32 cellular contexts compared by ENCODE assay signal in the genomic region with DNA sequence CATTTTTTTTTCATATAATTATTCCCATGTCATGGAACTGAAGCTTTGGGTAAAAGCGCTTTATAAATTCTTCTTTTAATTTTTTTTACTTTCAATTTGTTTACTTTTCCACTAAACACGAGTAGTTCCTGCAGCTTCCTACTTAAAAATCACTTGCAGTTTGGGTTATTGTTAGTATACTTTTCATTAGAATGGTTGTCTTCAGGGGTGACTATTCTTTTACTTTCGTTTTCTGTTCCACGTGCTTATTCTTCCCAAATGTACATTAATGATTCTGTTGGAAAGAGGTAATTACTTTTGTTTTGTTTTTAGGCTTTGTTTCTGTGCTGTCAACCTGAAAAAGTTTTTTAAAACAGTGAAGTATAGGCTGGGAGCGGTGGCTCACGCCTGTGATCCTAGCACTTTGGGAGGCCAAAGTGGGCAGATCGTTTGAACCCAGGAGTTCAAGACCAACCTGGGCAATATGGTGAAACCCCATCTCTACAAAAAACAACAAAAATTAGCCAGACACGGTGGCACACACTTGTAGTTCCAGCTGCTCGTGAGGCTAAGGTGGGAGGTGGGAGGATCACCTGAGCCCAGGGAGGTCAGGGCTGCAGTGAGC. TPM values are rescaled to one million over a fixed set of nuclear protein-coding genes. Genes with fewer than 3 reads are reported as not detected.
A peak's percentile ranks its signal among the peaks of the same experiment; 100 is the strongest.
DNase-seq lines count a peak whose midpoint lies in the region; ATAC-seq and TF ChIP-seq lines count a peak whose summit lies in the region.
"Had no signal": no experiment of that assay in that cellular context is flagged by ENCODE, and none has a peak within 500 bp of the region (broad histone marks: within the 10 kb centered on the region; RNA-seq: fewer than 3 reads in every experiment).

No MANE protein-coding gene starts in this region.

- H4K20me1 ChIP-seq in OCI-LY3 (ENCODE audit: insufficient read depth, low read length): no peaks in the 10 kb centered on the region

- peaks cover 17% of the 10 kb centered on the region for H3K4me1 Mint-ChIP-seq in activated CD8-positive, alpha-beta memory T cell treated with anti-CD3 and anti-CD28 coated beads, Interleukin-2, amount 10 ng/mL, durations not matched to agents 7 days and 5 days

- peaks cover 34% of the 10 kb centered on the region for H3K27me3 Mint-ChIP-seq in activated CD8-positive, alpha-beta memory T cell treated with anti-CD3 and anti-CD28 coated beads, Interleukin-2, amount 10 ng/mL, durations not matched to agents 7 days and 5 days

- H3K4me3 Mint-ChIP-seq in activated CD8-positive, alpha-beta memory T cell treated with anti-CD3 and anti-CD28 coated beads, Interleukin-2, amount 10 ng/mL, durations not matched to agents 7 days and 5 days: peak overlapping the region; percentile 11
- H3K4me3 Mint-ChIP-seq: activated naive CD4-positive, alpha-beta T cell treated with anti-CD3 and anti-CD28 coated beads for 36 hours; dendritic cell treated with granulocyte-macrophage colony-stimulating factor and Interleukin-4, amounts not matched to agents 40 ng/mL and 50 ng/mL, for 4 days; mesothelial cell of epicardium had no signal

- TF ChIP-seq CTCF in OCI-LY3 (IDR thresholded peaks at IDR 0.05; ENCODE audit: low read depth, low read length): no peak

- H3K9me3 ChIP-seq in OCI-LY3 (ENCODE audit: insufficient read depth, low read length) (no peaks in the 10 kb centered on the region), adipocyte (ENCODE audit: control insufficient read depth, low read length) (no peaks in the 10 kb centered on the region)
- H3K9me3 ChIP-seq: A549, adrenal gland, neutrophil, SJCRH30, uterus had no signal

- H3K9me3 Mint-ChIP-seq in activated CD8-positive, alpha-beta memory T cell treated with anti-CD3 and anti-CD28 coated beads, Interleukin-2, amount 10 ng/mL, durations not matched to agents 7 days and 5 days (ENCODE audit: low read depth): no peaks in the 10 kb centered on the region
- H3K9me3 Mint-ChIP-seq: activated naive CD4-positive, alpha-beta T cell treated with anti-CD3 and anti-CD28 coated beads for 36 hours; CD8-positive, alpha-beta memory T cell; dendritic cell treated with granulocyte-macrophage colony-stimulating factor and Interleukin-4, amounts not matched to agents 40 ng/mL and 50 ng/mL, for 4 days; mesothelial cell of epicardium had no signal

- DNase-seq in activated CD8-positive, alpha-beta memory T cell treated with anti-CD3 and anti-CD28 coated beads, Interleukin-2, amount 10 ng/mL, durations not matched to agents 7 days and 5 days: no peak
- DNase-seq in activated CD8-positive, alpha-beta memory T cell treated with anti-CD3 and anti-CD28 coated beads, Interleukin-2, amount 50 U/mL, for 48 hours: no peak
- DNase-seq in adipocyte (ENCODE audit: low read depth): no peak
- DNase-seq in kidney glomerular epithelial cell (lab: John Stamatoyannopoulos, UW): no peak
- DNase-seq in NCI-H345 treated with DMSO at 0.1 percent for 48 hours (lab: John Stamatoyannopoulos, UW; ENCODE audit: unreplicated experiment): no peak
- DNase-seq in central memory CD4-positive, alpha-beta T cell: no peak
- no peak for DNase-seq in NCI-H2029 treated with DMSO at 0.1 percent for 48 hours (lab: John Stamatoyannopoulos, UW)
- DNase-seq: activated naive CD4-positive, alpha-beta T cell treated with anti-CD3 and anti-CD28 coated beads for 36 hours; adrenal gland; AML-193; CD8-positive, alpha-beta memory T cell; DMS 273 treated with DMSO at 0.1 percent for 48 hours; foreskin keratinocyte; head of caudate nucleus; islet precursor cell; Kasumi-1; left ventricle myocardium superior; NCI-H1048; NCI-H1694; NCI-H524; right cardiac atrium; SJCRH30; stimulated activated CD4-positive, alpha-beta T cell treated with anti-CD3 and anti-CD28 coated beads, Interleukin-1b, Interleukin-23, amount 100 ng/mL, for 48 hours; stimulated activated naive CD4-positive, alpha-beta T cell treated with Interleukin-2 at 50 U/mL for 16 hours; uterus had no signal

- H3K9ac ChIP-seq in OCI-LY3 (ENCODE audit: low read length) (0 out of 2 replicates have a peak overlapping the region, but pooled peaks have one; percentile 8), adipocyte (ENCODE audit: low read length) (no peak overlapping the region)

- H2AFZ ChIP-seq in OCI-LY3 (ENCODE audit: low read depth, low read length): peak overlapping the region; percentile 49; the same call in 1 of the 2 replicates

- CTCF ChIA-PET in activated CD8-positive, alpha-beta memory T cell treated with anti-CD3 and anti-CD28 coated beads, Interleukin-2, amount 10 ng/mL, durations not matched to agents 7 days and 5 days (lab: Charles Lee): no interaction called here

- H3K79me2 ChIP-seq in OCI-LY3 (ENCODE audit: low read length): no peaks in the 10 kb centered on the region

- no peaks in the 10 kb centered on the region for H3K36me3 Mint-ChIP-seq in activated CD8-positive, alpha-beta memory T cell treated with anti-CD3 and anti-CD28 coated beads, Interleukin-2, amount 10 ng/mL, durations not matched to agents 7 days and 5 days
- H3K36me3 Mint-ChIP-seq: CD8-positive, alpha-beta memory T cell; mesothelial cell of epicardium had no signal

- no peaks in the 10 kb centered on the region for H3K27me3 ChIP-seq in OCI-LY3 (ENCODE audit: low read depth, low read length)
- no peaks in the 10 kb centered on the region for H3K27me3 ChIP-seq in adipocyte (replicated peaks; ENCODE audit: control insufficient read depth, insufficient read depth, low read length)
- H3K27me3 ChIP-seq: adrenal gland, foreskin keratinocyte, SJCRH30, uterus had no signal

- no peak overlapping the region for H3K27ac Mint-ChIP-seq in activated CD8-positive, alpha-beta memory T cell treated with anti-CD3 and anti-CD28 coated beads, Interleukin-2, amount 10 ng/mL, durations not matched to agents 7 days and 5 days
- H3K27ac Mint-ChIP-seq: activated naive CD4-positive, alpha-beta T cell treated with anti-CD3 and anti-CD28 coated beads for 36 hours; CD8-positive, alpha-beta memory T cell; dendritic cell treated with granulocyte-macrophage colony-stimulating factor and Interleukin-4, amounts not matched to agents 40 ng/mL and 50 ng/mL, for 4 days; mesothelial cell of epicardium had no signal

- H3K27ac ChIP-seq in OCI-LY3 (ENCODE audit: low read length): peak overlapping the region; percentile 65; the same call in 1 of the 2 replicates
- H3K27ac ChIP-seq: A549, adrenal gland, foreskin keratinocyte, neutrophil, SJCRH30, uterus had no signal

- peak overlapping the region; percentile 22; the same call in 1 of the 2 replicates for H3K4me3 ChIP-seq in OCI-LY3 (ENCODE audit: low read length)
- peak overlapping the region; percentile 9 for H3K4me3 ChIP-seq in adipocyte (ENCODE audit: low read length)
- H3K4me3 ChIP-seq: A549, adrenal gland, SJCRH30, uterus had no signal

- peak overlapping the region; percentile 65 for H3K4me2 ChIP-seq in OCI-LY3 (ENCODE audit: low read length)
- H3K4me2 ChIP-seq: A549 had no signal

- ATAC-seq in activated CD8-positive, alpha-beta memory T cell treated with anti-CD3 and anti-CD28 coated beads, Interleukin-2, amount 10 ng/mL, durations not matched to agents 7 days and 5 days: no peak
- ATAC-seq: A549, esophagus mucosa, foreskin keratinocyte, left ventricle myocardium superior, right cardiac atrium had no signal

- H3K36me3 ChIP-seq in OCI-LY3 (replicated peaks; ENCODE audit: low read depth, low read length) (peaks cover 11% of the 10 kb centered on the region), adipocyte (ENCODE audit: control insufficient read depth, insufficient read depth, low read length, severe bottlenecking) (peaks cover 18% of the 10 kb centered on the region)
- H3K36me3 ChIP-seq: adrenal gland, neutrophil, SJCRH30, uterus had no signal

- H3K4me1 ChIP-seq in OCI-LY3 (ENCODE audit: low read length) (peaks cover 67% of the 10 kb centered on the region), adipocyte (ENCODE audit: control insufficient read depth, insufficient read depth, low read length) (peaks cover 5% of the 10 kb centered on the region)
- H3K4me1 ChIP-seq: foreskin keratinocyte had no signal

RNA-seq across cellular contexts. Expression of gene CFAP69, which starts 5.2 kb away (rescaled TPM):
- under 1 TPM in 1 of 2 experiments, not detected in 1; 0.42 TPM for total RNA-seq in activated CD8-positive, alpha-beta memory T cell treated with anti-CD3 and anti-CD28 coated beads, Interleukin-2, amount 10 ng/mL, durations not matched to agents 7 days and 5 days
- total RNA-seq: T-helper 1 cell treated with Interleukin-12 subunit alpha and Interleukin-12 subunit beta and Interleukin-4 antibody, amounts not matched to agents 30 ng/mL and 1 ng/mL, for 36 hours had no signal

RNA-seq across cellular contexts. Expression of gene STEAP2, which starts 28.2 kb away (rescaled TPM):
- total RNA-seq in activated CD8-positive, alpha-beta memory T cell treated with anti-CD3 and anti-CD28 coated beads, Interleukin-2, amount 10 ng/mL, durations not matched to agents 7 days and 5 days: not detected
- total RNA-seq: activated naive CD4-positive, alpha-beta T cell treated with anti-CD3 and anti-CD28 coated beads for 36 hours; CD8-positive, alpha-beta memory T cell had no signal
